ENCODE assay signal across 15 cellular contexts in genomic region chr17:8588877-8589276, GRCh38. TPM values are rescaled to one million over a fixed set of nuclear protein-coding genes. Genes with fewer than 3 reads are reported as not detected.
DNase-seq lines count a peak whose midpoint lies in the region; TF ChIP-seq lines count a peak whose summit lies in the region.
"Had no signal": no experiment of that assay in that cellular context is flagged by ENCODE, and none has a peak within 500 bp of the region (broad histone marks: within the 10 kb centered on the region; RNA-seq: fewer than 3 reads in every experiment).

No MANE protein-coding gene starts in this region.

- H3K27ac Mint-ChIP-seq in nephron (peak overlapping the region in 2 of 3 experiments; percentile 1 to 7), H9 (no peak overlapping the region), osteocyte (ENCODE audit: unreplicated experiment) (no peak overlapping the region)
- H3K27ac Mint-ChIP-seq: CD4-positive, CD25-positive, alpha-beta regulatory T cell; CD8-positive, alpha-beta memory T cell; GM23338; IgD-negative memory B cell had no signal

- H2BK120ac ChIP-seq in H9 (ENCODE audit: low read depth, low read length, poor library complexity, severe bottlenecking): no peak overlapping the region

- no peaks in the 10 kb centered on the region for H3K23me2 ChIP-seq in H9 (ENCODE audit: insufficient read length, low read depth, low read length, poor library complexity, severe bottlenecking)

- no peak overlapping the region for H4K91ac ChIP-seq in H9 (ENCODE audit: insufficient read length, low read depth, low read length)

- no peak overlapping the region for H3K4ac ChIP-seq in H9 (ENCODE audit: low read depth, low read length)

- H3K4me1 Mint-ChIP-seq in nephron (peaks cover 35% of the 10 kb centered on the region), H9 (0 out of 4 replicates have a peak, but pooled peaks cover 0 to 2% of the 10 kb centered on the region in 2 experiments), osteocyte (ENCODE audit: unreplicated experiment) (no peaks in the 10 kb centered on the region)
- H3K4me1 Mint-ChIP-seq: CD4-positive, CD25-positive, alpha-beta regulatory T cell; CD8-positive, alpha-beta memory T cell; GM23338; IgD-negative memory B cell had no signal

- peaks cover 3% of the 10 kb centered on the region for H3K79me1 ChIP-seq in H9 (ENCODE audit: insufficient read depth, low read depth, low read length, poor library complexity, severe bottlenecking)

- peaks cover 7 to 61% of the 10 kb centered on the region in 2 donors for H3K4me1 ChIP-seq in ascending aorta
- no peaks in the 10 kb centered on the region for H3K4me1 ChIP-seq in endocrine pancreas (ENCODE audit: control insufficient read depth, insufficient read depth, low read length)
- H3K4me1 ChIP-seq in H9 (ENCODE audit: insufficient read depth, low read length): no peaks in the 10 kb centered on the region
- H3K4me1 ChIP-seq: BE2C had no signal

- H3K36me3 ChIP-seq in ascending aorta (peaks cover 10 to 19% of the 10 kb centered on the region in 2 donors), endocrine pancreas (ENCODE audit: control insufficient read depth, insufficient read depth, low read length) (no peaks in the 10 kb centered on the region)
- H3K36me3 ChIP-seq: BE2C had no signal

- WGBS in H9 (ENCODE audit: extremely low coverage, insufficient read length, low lambda C conversion rate): no CpG with 5 or more reads among the region's 4 CpGs

- H4K5ac ChIP-seq in H9 (ENCODE audit: insufficient read length, low read depth, low read length): no peak overlapping the region

- H3K4me2 ChIP-seq in H9 (ENCODE audit: insufficient read depth, insufficient read length, low read length): no peak overlapping the region
- H3K4me2 ChIP-seq: GM23338 had no signal

- no peak overlapping the region for H3K23ac ChIP-seq in H9 (ENCODE audit: insufficient read length, low read depth, low read length)

- H3K27me3 ChIP-seq in ascending aorta (no peaks in the 10 kb centered on the region), endocrine pancreas (ENCODE audit: control insufficient read depth, insufficient read depth, low read length) (no peaks in the 10 kb centered on the region), H9 (ENCODE audit: insufficient read depth, low read length) (no peaks in the 10 kb centered on the region)
- H3K27me3 ChIP-seq: BE2C had no signal

- H3K9me3 Mint-ChIP-seq in nephron: peaks cover 7% of the 10 kb centered on the region
- no peaks in the 10 kb centered on the region; a peak in 1 of 5 replicates for H3K9me3 Mint-ChIP-seq in H9
- H3K9me3 Mint-ChIP-seq in osteocyte (ENCODE audit: unreplicated experiment): no peaks in the 10 kb centered on the region
- H3K9me3 Mint-ChIP-seq: CD4-positive, CD25-positive, alpha-beta regulatory T cell; GM23338 had no signal

- H3K27me3 Mint-ChIP-seq in nephron (ENCODE audit: low read depth) (no peaks in the 10 kb centered on the region), H9 (ENCODE audit: low read depth) (no peaks in the 10 kb centered on the region), osteocyte (ENCODE audit: unreplicated experiment) (no peaks in the 10 kb centered on the region)
- H3K27me3 Mint-ChIP-seq: CD4-positive, CD25-positive, alpha-beta regulatory T cell had no signal

- no peak overlapping the region for H3K14ac ChIP-seq in H9 (ENCODE audit: insufficient read depth, low read length)

- no peak overlapping the region for H2AFZ ChIP-seq in H9 (ENCODE audit: low read length)
- H2AFZ ChIP-seq: GM23338 had no signal

- no peaks in the 10 kb centered on the region for H4K20me1 ChIP-seq in H9 (ENCODE audit: control insufficient read depth, insufficient read depth, insufficient read length)

- H3K9ac ChIP-seq in endocrine pancreas (ENCODE audit: control insufficient read depth, insufficient read depth, low read length) (no peak overlapping the region), H9 (ENCODE audit: extremely low read depth, insufficient read length, low read length) (no peak overlapping the region)

- H3K9me3 ChIP-seq in ascending aorta (no peaks in the 10 kb centered on the region), endocrine pancreas (ENCODE audit: control insufficient read depth, low read length) (no peaks in the 10 kb centered on the region), H9 (ENCODE audit: control insufficient read depth, low read depth, low read length) (no peaks in the 10 kb centered on the region)
- H3K9me3 ChIP-seq: BE2C, Caco-2 had no signal

- H2BK12ac ChIP-seq in H9 (ENCODE audit: insufficient read length, low read depth, low read length): no peak overlapping the region

- H3K4me3 ChIP-seq in ascending aorta (peak overlapping the region; percentile 9 to 37), endocrine pancreas (ENCODE audit: control insufficient read depth, insufficient read depth, low read length) (peak overlapping the region; percentile 48)
- H3K4me3 ChIP-seq: GM23338 had no signal

- peaks cover 5% of the 10 kb centered on the region; the same call in 1 of the 2 replicates for H3K79me2 ChIP-seq in H9 (ENCODE audit: insufficient read depth, low read length)

- no peak overlapping the region for H4K8ac ChIP-seq in H9 (replicated peaks; ENCODE audit: insufficient read length, low read depth, low read length)

- no peak overlapping the region for H3K56ac ChIP-seq in H9 (ENCODE audit: insufficient read length, low read depth, low read length)

- H2BK5ac ChIP-seq in H9 (ENCODE audit: insufficient read length, low read length): no peak overlapping the region

- no peak overlapping the region for H3K4me3 Mint-ChIP-seq in nephron
- no peak overlapping the region for H3K4me3 Mint-ChIP-seq in H9
- no peak overlapping the region for H3K4me3 Mint-ChIP-seq in osteocyte (ENCODE audit: unreplicated experiment)
- H3K4me3 Mint-ChIP-seq: CD4-positive, CD25-positive, alpha-beta regulatory T cell; CD8-positive, alpha-beta memory T cell; GM23338; IgD-negative memory B cell had no signal

- H3T11ph ChIP-seq in H9 (ENCODE audit: low read length): no peak overlapping the region

- DNase-seq in ascending aorta (ENCODE audit: low spot score in 2 of 2) (no peak), H9 (no peak), amygdala (lab: John Stamatoyannopoulos, UW) (no peak), osteocyte (ENCODE audit: extremely low spot score, unreplicated experiment) (no peak)
- DNase-seq: ACHN; BE2C; C1 segment of cervical spinal cord; Caco-2; CD4-positive, CD25-positive, alpha-beta regulatory T cell; CD8-positive, alpha-beta memory T cell; GDM1 had no signal

- no peak overlapping the region for H3K18ac ChIP-seq in H9 (ENCODE audit: insufficient read length, low read depth, low read length)

- H3K27ac ChIP-seq in ascending aorta: peak overlapping the region; percentile 65 to 83
- no peak overlapping the region for H3K27ac ChIP-seq in H9 (ENCODE audit: insufficient read length, low read depth, low read length)

- TF ChIP-seq CTCF in ascending aorta (IDR thresholded peaks at IDR 0.05) (no peak), nephron (IDR thresholded peaks at IDR 0.05; ENCODE audit: unreplicated experiment in 3 of 3) (no peak), H9 (conservative IDR thresholded peaks at IDR 0.05) (no peak), osteocyte (IDR thresholded peaks at IDR 0.05) (no peak)

- H3K36me3 Mint-ChIP-seq in nephron (ENCODE audit: low read depth): peaks cover 76% of the 10 kb centered on the region
- peaks cover 27 to 40% (median 37%) of the 10 kb centered on the region in 3 experiments; a peak in 6 of 7 replicates for H3K36me3 Mint-ChIP-seq in H9 (ENCODE audit: insufficient read depth in 1 of 3, low read depth in 3 of 3)
- H3K36me3 Mint-ChIP-seq in osteocyte (ENCODE audit: unreplicated experiment): peaks cover 20% of the 10 kb centered on the region
- H3K36me3 Mint-ChIP-seq: CD4-positive, CD25-positive, alpha-beta regulatory T cell; IgD-negative memory B cell had no signal

- H2BK15ac ChIP-seq in H9 (ENCODE audit: low read depth, low read length): no peak overlapping the region

- H2AK5ac ChIP-seq in H9 (ENCODE audit: insufficient read length, low read length): no peak overlapping the region

- intact Hi-C loops in ascending aorta (cut with DNase I): loop anchor here (5.0 kb wide), 1 partner anchor 33 kb away; no protein-coding TSS in a partner anchor

- H2BK20ac ChIP-seq in H9 (ENCODE audit: low read depth, low read length, poor library complexity, severe bottlenecking): no peak overlapping the region

RNA-seq across cellular contexts. Expression of gene MYH10, which starts 41.6 kb away (rescaled TPM):
- 378 TPM for total RNA-seq in ascending aorta
- 251 and 256 TPM in 2 replicates for total RNA-seq in H9 (2021)
- 99.6 and 110 TPM in 2 replicates for total RNA-seq in osteocyte

Comparison
In these comparisons a context has a peak if more than half of its experiments do, and no peak if none do; other contexts are left out.
1. H3K27ac Mint-ChIP-seq: peak in nephron (2 of 3); none in H9 (0 of 3) and osteocyte (single experiment).